ENCODE assay signal across 22 cellular contexts in genomic region chr7:112052507-112052906, GRCh38.
"Had no signal": no experiment of that assay in that cellular context is flagged by ENCODE, and none has a peak within 500 bp of the region (broad histone marks: within the 10 kb centered on the region; RNA-seq: fewer than 3 reads in every experiment).

No MANE protein-coding gene starts in this region.

- H3K9me3 ChIP-seq: MG63 had no signal

- H3K27me3 ChIP-seq: MG63 had no signal

- H3K4me3 ChIP-seq: MG63 had no signal

- H3K27ac ChIP-seq: HL-60, RWPE1 had no signal

- H3K36me3 ChIP-seq: MG63 had no signal

- DNase-seq: KBM-7, MG63, NCI-H1092, NCI-H1105 treated with DMSO at 0.1 percent for 48 hours, NCI-H1417 treated with DMSO at 0.1 percent for 48 hours, NCI-H146, NCI-H1694 treated with DMSO at 0.1 percent for 48 hours, NCI-H2029, NCI-H2081 treated with DMSO at 0.1 percent for 48 hours, NCI-H2171, NCI-H226, NCI-H446 treated with DMSO at 0.1 percent for 48 hours, NCI-H510A treated with DMSO at 0.1 percent for 48 hours, NCI-H526 treated with DMSO at 0.1 percent for 48 hours, NCI-H774, PC-3, SHP77, T-helper 1 cell had no signal

- ATAC-seq: Panc1, SK-N-SH treated with all-trans-retinoic acid at 6 μM for 48 hours had no signal
